Comparison of ENCODE assay signal across 8 cellular contexts in genomic region chr2:240584486-240585031, GRCh38. TPM values are rescaled to one million over a fixed set of nuclear protein-coding genes. Genes with fewer than 3 reads are reported as not detected.
DNase-seq lines count a peak whose midpoint lies in the region; ATAC-seq and TF ChIP-seq lines count a peak whose summit lies in the region.

No MANE protein-coding gene starts in this region.

- H3F3A ChIP-seq in DOHH2 (ENCODE audit: control insufficient read depth, insufficient read depth): peaks cover 18% of the 10 kb centered on the region

- no peaks in the 10 kb centered on the region for H3K27me3 Mint-ChIP-seq in stimulated activated naive B cell treated with anti-CD40 and anti-IgM and Interleukin-4, amounts not matched to agents 10 μg/mL and 1 μg/mL and 100 μg/mL, for 72 hours

- H3K27me3 ChIP-seq in DOHH2 (ENCODE audit: control insufficient read depth, low read length): no peaks in the 10 kb centered on the region

- peak overlapping the region; percentile 78 for H3K4me3 ChIP-seq in DOHH2 (ENCODE audit: low read length)

- H3K4me2 ChIP-seq in DOHH2 (ENCODE audit: low read length): peak overlapping the region; percentile 96

- H3K36me3 Mint-ChIP-seq in stimulated activated naive B cell treated with anti-CD40 and anti-IgM and Interleukin-4, amounts not matched to agents 10 μg/mL and 1 μg/mL and 100 μg/mL, for 72 hours: peaks cover 27 to 57% of the 10 kb centered on the region in 2 donors

- peaks cover 13% of the 10 kb centered on the region for H4K20me1 ChIP-seq in DOHH2 (ENCODE audit: control insufficient read depth, insufficient read depth, low read depth, low read length)

- peaks cover 0 to 2% of the 10 kb centered on the region in 2 donors for H3K9me3 Mint-ChIP-seq in stimulated activated naive B cell treated with anti-CD40 and anti-IgM and Interleukin-4, amounts not matched to agents 10 μg/mL and 1 μg/mL and 100 μg/mL, for 72 hours

- H3K4me1 Mint-ChIP-seq in stimulated activated naive B cell treated with anti-CD40 and anti-IgM and Interleukin-4, amounts not matched to agents 10 μg/mL and 1 μg/mL and 100 μg/mL, for 72 hours: peaks cover 47 to 76% of the 10 kb centered on the region in 2 donors

- peaks cover 43% of the 10 kb centered on the region for H3K36me3 ChIP-seq in DOHH2 (ENCODE audit: control insufficient read depth, low read length)

- no peaks in the 10 kb centered on the region for H3K9me2 ChIP-seq in DOHH2 (replicated peaks; ENCODE audit: control insufficient read depth, low read length)

- H3K27ac ChIP-seq in DOHH2 (ENCODE audit: low read depth, low read length): peak overlapping the region; percentile 98

- H3K27ac Mint-ChIP-seq in stimulated activated naive B cell treated with anti-CD40 and anti-IgM and Interleukin-4, amounts not matched to agents 10 μg/mL and 1 μg/mL and 100 μg/mL, for 72 hours: peak overlapping the region; percentile 97

- H3K4me3 Mint-ChIP-seq in stimulated activated naive B cell treated with anti-CD40 and anti-IgM and Interleukin-4, amounts not matched to agents 10 μg/mL and 1 μg/mL and 100 μg/mL, for 72 hours: peak overlapping the region; percentile 94 to 97

- TF ChIP-seq CTCF in DOHH2 (IDR thresholded peaks at IDR 0.05; ENCODE audit: low read depth, low read length, poor library complexity, severe bottlenecking): no peak

- H3K9me3 ChIP-seq in DOHH2 (ENCODE audit: control insufficient read depth, insufficient read depth, low read length): no peaks in the 10 kb centered on the region

- ATAC-seq in GM19372 (IDR thresholded peaks at IDR 0.05; ENCODE audit: low read depth, unreplicated experiment) (peak; percentile 28), HG03342 (IDR thresholded peaks at IDR 0.05; ENCODE audit: unreplicated experiment) (peak; percentile 54)
- peak; percentile 34 to 61 for ATAC-seq in stimulated activated naive B cell treated with anti-CD40 and anti-IgM and Interleukin-4, amounts not matched to agents 10 μg/mL and 1 μg/mL and 100 μg/mL, for 72 hours (replicated peaks)

- H3K4me1 ChIP-seq in DOHH2 (ENCODE audit: control insufficient read depth, low read length): peaks cover 74% of the 10 kb centered on the region

- DNase-seq in epidermal melanocyte (ENCODE audit: insufficient read length, low spot score) (peak; percentile 14), pons (ENCODE audit: low spot score) (no peak), NCI-H345 (lab: John Stamatoyannopoulos, UW) (no peak)
- DNase-seq in stimulated activated naive B cell treated with anti-CD40 and anti-IgM and Interleukin-4, amounts not matched to agents 10 μg/mL and 1 μg/mL and 100 μg/mL, for 72 hours: peak; percentile 73

- peaks cover 85% of the 10 kb centered on the region for H3K79me2 ChIP-seq in DOHH2 (ENCODE audit: control insufficient read depth, low read length)

TF ChIP-seq in PFSK-1, 5 proteins besides CTCF, POLR2A, EP300 and RAD21:
- no peak for TF ChIP-seq SIN3A (IDR thresholded peaks at IDR 0.05; ENCODE audit: borderline replicate concordance, insufficient read depth, low read length)
- no peak for TF ChIP-seq REST (IDR thresholded peaks at IDR 0.05; ENCODE audit: insufficient read depth in 1 of 2, low read depth in 2 of 2, low read length in 2 of 2)
- TF ChIP-seq POLR2AphosphoS5 (IDR thresholded peaks at IDR 0.05; ENCODE audit: low read depth, low read length): no peak
- no peak for TF ChIP-seq FOXP2 (optimal IDR thresholded peaks at IDR 0.05; ENCODE audit: borderline replicate concordance, extremely low read depth, extremely low read length, insufficient read depth)
- TF ChIP-seq TAF1 (IDR thresholded peaks at IDR 0.05; ENCODE audit: borderline replicate concordance, insufficient read depth, low read length): peak; percentile 38; the same call in 1 of the 2 replicates
TF ChIP-seq in PFSK-1: peak in this region for 1.

RNA-seq across cellular contexts. Expression of gene CAPN10, which starts 2.0 kb away (rescaled TPM):
- polyA plus RNA-seq in PFSK-1 (2012; ENCODE audit: insufficient read length, low read depth): 42.4 TPM

RNA-seq across cellular contexts. Expression of gene RNPEPL1, which starts 16.3 kb away (rescaled TPM):
- polyA plus RNA-seq in PFSK-1 (2012; ENCODE audit: insufficient read length, low read depth): 87.3 TPM

RNA-seq across cellular contexts. Expression of gene DUSP28, which starts 24.4 kb away (rescaled TPM):
- 3.5 TPM for polyA plus RNA-seq in PFSK-1 (2012; ENCODE audit: insufficient read length, low read depth)

RNA-seq across cellular contexts. Expression of gene ANKMY1, which starts 26.8 kb away (rescaled TPM):
- polyA plus RNA-seq in PFSK-1 (2012; ENCODE audit: insufficient read length, low read depth): 30.3 TPM

RNA-seq across cellular contexts. Expression of gene GPR35, which starts 40.7 kb away (rescaled TPM):
- 1.6 TPM for polyA plus RNA-seq in PFSK-1 (2012; ENCODE audit: insufficient read length, low read depth)

Comparison
In these comparisons a context has a peak if more than half of its experiments do, and no peak if none do; other contexts are left out.
1. DNase-seq: peak in epidermal melanocyte (single experiment) and stimulated activated naive B cell treated with anti-CD40 and anti-IgM and Interleukin-4, amounts not matched to agents 10 μg/mL and 1 μg/mL and 100 μg/mL, for 72 hours (single experiment); none in pons (single experiment) and NCI-H345 (single experiment).
2. Peak in every context shown above with its lines, with median percentiles within 50 percentile points of each other: ATAC-seq.